13 cellular contexts compared by ENCODE assay signal in the genomic region with DNA sequence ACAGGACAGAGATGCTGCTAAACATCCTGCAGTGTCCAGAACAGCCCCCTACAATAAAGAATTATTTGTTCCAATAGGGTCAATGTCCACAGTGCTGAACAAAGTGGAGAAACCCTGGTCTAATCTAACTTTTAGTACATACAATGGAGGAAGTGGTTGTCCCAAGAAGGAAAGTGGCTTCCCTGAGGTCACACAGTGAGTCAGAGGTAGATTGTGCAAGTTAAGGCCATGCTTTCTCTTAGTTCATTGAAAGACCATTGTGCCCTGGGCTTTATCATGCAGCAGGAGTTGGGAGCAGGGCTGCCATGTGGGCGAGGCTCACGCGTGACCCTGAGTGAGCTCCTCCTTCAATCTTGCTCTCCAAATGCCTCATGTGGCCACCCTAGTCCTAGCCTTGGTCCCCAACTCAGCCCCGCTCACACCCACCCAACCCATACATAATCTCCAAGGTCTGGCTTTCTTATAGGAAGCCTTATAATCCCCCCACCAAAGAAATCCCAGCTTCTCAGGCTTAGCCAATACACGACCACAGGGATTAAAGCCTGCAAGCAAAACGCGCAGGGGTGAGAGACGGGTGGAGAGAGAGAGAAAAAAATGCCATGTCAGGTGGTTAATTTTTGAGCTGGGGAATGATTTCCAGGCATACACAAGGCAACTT. TPM values are rescaled to one million over a fixed set of nuclear protein-coding genes. Genes with fewer than 3 reads are reported as not detected.
DNase-seq lines count a peak whose midpoint lies in the region; ATAC-seq and TF ChIP-seq lines count a peak whose summit lies in the region.
"Had no signal": no experiment of that assay in that cellular context is flagged by ENCODE, and none has a peak within 500 bp of the region (broad histone marks: within the 10 kb centered on the region; RNA-seq: fewer than 3 reads in every experiment).

No MANE protein-coding gene starts in this region.

- peak; percentile 60 for DNase-seq in activated CD8-positive, alpha-beta memory T cell treated with anti-CD3 and anti-CD28 coated beads, Interleukin-2, amount 10 ng/mL, durations not matched to agents 7 days and 5 days
- DNase-seq in activated CD8-positive, alpha-beta memory T cell treated with anti-CD3 and anti-CD28 coated beads, Interleukin-2, amount 50 U/mL, for 4 hours: no peak
- peak; percentile 1 for DNase-seq in adipocyte (ENCODE audit: low read depth)
- peak; percentile 58 to 79 for DNase-seq in left lung
- no peak for DNase-seq in epidermal melanocyte (ENCODE audit: insufficient read length, low spot score)
- no peak for DNase-seq in CD8-positive, alpha-beta T cell
- no peak for DNase-seq in inferior parietal cortex (ENCODE audit: extremely low spot score)
- DNase-seq: activated gamma-delta T cell treated with Interleukin-2 at 50 U/mL for 16 hours; stimulated activated CD4-positive, alpha-beta T cell treated with anti-CD3 and anti-CD28 coated beads, Interleukin-4, amount 100 ng/mL, for 1 hour had no signal

- peaks cover 71% of the 10 kb centered on the region for H3K27me3 Mint-ChIP-seq in activated CD8-positive, alpha-beta memory T cell treated with anti-CD3 and anti-CD28 coated beads, Interleukin-2, amount 10 ng/mL, durations not matched to agents 7 days and 5 days
- peaks cover 31% of the 10 kb centered on the region for H3K27me3 Mint-ChIP-seq in CD8-positive, alpha-beta T cell (ENCODE audit: low read depth)

- H3K9me3 Mint-ChIP-seq in activated CD8-positive, alpha-beta memory T cell treated with anti-CD3 and anti-CD28 coated beads, Interleukin-2, amount 10 ng/mL, durations not matched to agents 7 days and 5 days (ENCODE audit: low read depth): peaks cover 4% of the 10 kb centered on the region
- H3K9me3 Mint-ChIP-seq in CD8-positive, alpha-beta T cell: peaks cover 9% of the 10 kb centered on the region

- H3K4me3 ChIP-seq in adipocyte (ENCODE audit: low read length) (no peak overlapping the region), left lung (no peak overlapping the region)
- H3K4me3 ChIP-seq in CD8-positive, alpha-beta T cell (ENCODE audit: low read depth, low read length): no peak overlapping the region
- H3K4me3 ChIP-seq: suprapubic skin had no signal

- intact Hi-C loops in left lung (cut with DNase I): no loop called here
- intact Hi-C loops in CD8-positive, alpha-beta T cell (cut with DNase I, micrococcal nuclease): no loop called here

- peak; percentile 78 for ATAC-seq in activated CD8-positive, alpha-beta memory T cell treated with anti-CD3 and anti-CD28 coated beads, Interleukin-2, amount 10 ng/mL, durations not matched to agents 7 days and 5 days
- ATAC-seq in left lung: peak; percentile 75
- ATAC-seq in GM18873 (IDR thresholded peaks at IDR 0.05; ENCODE audit: low FRiP score, unreplicated experiment): no peak
- ATAC-seq in CD8-positive, alpha-beta T cell: no peak

- no peak for TF ChIP-seq CTCF in left lung (IDR thresholded peaks at IDR 0.05)
- no peak for TF ChIP-seq CTCF in CD8-positive, alpha-beta T cell (IDR thresholded peaks at IDR 0.05)

- peaks cover 13% of the 10 kb centered on the region for H3K4me1 Mint-ChIP-seq in activated CD8-positive, alpha-beta memory T cell treated with anti-CD3 and anti-CD28 coated beads, Interleukin-2, amount 10 ng/mL, durations not matched to agents 7 days and 5 days
- H3K4me1 Mint-ChIP-seq in CD8-positive, alpha-beta T cell (ENCODE audit: low read depth): no peaks in the 10 kb centered on the region

- CTCF ChIA-PET in activated CD8-positive, alpha-beta memory T cell treated with anti-CD3 and anti-CD28 coated beads, Interleukin-2, amount 10 ng/mL, durations not matched to agents 7 days and 5 days (lab: Charles Lee): interaction anchor here (1.1 to 2.8 kb wide), 2 partner anchors 70 to 87 kb away, joined by 3 to 11 read pairs; no protein-coding TSS in a partner anchor
- CTCF ChIA-PET in CD8-positive, alpha-beta T cell (lab: Charles Lee): no interaction called here

- POLR2A ChIA-PET in CD8-positive, alpha-beta T cell (lab: Charles Lee): no interaction called here

- no peak overlapping the region for H3K4me3 Mint-ChIP-seq in activated CD8-positive, alpha-beta memory T cell treated with anti-CD3 and anti-CD28 coated beads, Interleukin-2, amount 10 ng/mL, durations not matched to agents 7 days and 5 days
- H3K4me3 Mint-ChIP-seq in CD8-positive, alpha-beta T cell: no peak overlapping the region
- H3K4me3 Mint-ChIP-seq: dendritic cell treated with granulocyte-macrophage colony-stimulating factor and Interleukin-4, amounts not matched to agents 40 ng/mL and 50 ng/mL, for 4 days had no signal

- H3K9ac ChIP-seq in adipocyte (ENCODE audit: low read length): no peak overlapping the region

- H3K27ac Mint-ChIP-seq in activated CD8-positive, alpha-beta memory T cell treated with anti-CD3 and anti-CD28 coated beads, Interleukin-2, amount 10 ng/mL, durations not matched to agents 7 days and 5 days: no peak overlapping the region
- H3K27ac Mint-ChIP-seq in CD8-positive, alpha-beta T cell: no peak overlapping the region
- H3K27ac Mint-ChIP-seq: dendritic cell treated with granulocyte-macrophage colony-stimulating factor and Interleukin-4, amounts not matched to agents 40 ng/mL and 50 ng/mL, for 4 days had no signal

- no peaks in the 10 kb centered on the region for H3K4me1 ChIP-seq in adipocyte (ENCODE audit: control insufficient read depth, insufficient read depth, low read length)
- no peaks in the 10 kb centered on the region for H3K4me1 ChIP-seq in left lung
- H3K4me1 ChIP-seq in CD8-positive, alpha-beta T cell (ENCODE audit: insufficient read depth, low read length): no peaks in the 10 kb centered on the region
- H3K4me1 ChIP-seq: suprapubic skin had no signal

- no peak overlapping the region for H3K27ac ChIP-seq in left lung
- no peak overlapping the region for H3K27ac ChIP-seq in CD8-positive, alpha-beta T cell (ENCODE audit: low read depth, low read length)
- H3K27ac ChIP-seq: suprapubic skin had no signal

- peaks cover 5% of the 10 kb centered on the region for H3K36me3 Mint-ChIP-seq in activated CD8-positive, alpha-beta memory T cell treated with anti-CD3 and anti-CD28 coated beads, Interleukin-2, amount 10 ng/mL, durations not matched to agents 7 days and 5 days
- H3K36me3 Mint-ChIP-seq in CD8-positive, alpha-beta T cell: no peaks in the 10 kb centered on the region

- H3K36me3 ChIP-seq in adipocyte (ENCODE audit: control insufficient read depth, insufficient read depth, low read length, severe bottlenecking) (no peaks in the 10 kb centered on the region), left lung (no peaks in the 10 kb centered on the region)
- H3K36me3 ChIP-seq in CD8-positive, alpha-beta T cell (ENCODE audit: insufficient read depth, low read length): no peaks in the 10 kb centered on the region
- H3K36me3 ChIP-seq: suprapubic skin had no signal

- peaks cover 15% of the 10 kb centered on the region for H3K9me3 ChIP-seq in adipocyte (ENCODE audit: control insufficient read depth, low read length)
- peaks cover 0 to 9% of the 10 kb centered on the region in 2 donors for H3K9me3 ChIP-seq in left lung
- H3K9me3 ChIP-seq in CD8-positive, alpha-beta T cell (ENCODE audit: low read length): no peaks in the 10 kb centered on the region

- H3K27me3 ChIP-seq in adipocyte (replicated peaks; ENCODE audit: control insufficient read depth, insufficient read depth, low read length) (no peaks in the 10 kb centered on the region), left lung (no peaks in the 10 kb centered on the region)
- no peaks in the 10 kb centered on the region for H3K27me3 ChIP-seq in CD8-positive, alpha-beta T cell (ENCODE audit: insufficient read depth, low read length)
- H3K27me3 ChIP-seq: suprapubic skin had no signal

RNA-seq across cellular contexts. Expression of a gene that starts 19.9 kb away (rescaled TPM):
- total RNA-seq in activated CD8-positive, alpha-beta memory T cell treated with anti-CD3 and anti-CD28 coated beads, Interleukin-2, amount 10 ng/mL, durations not matched to agents 7 days and 5 days: under 1 TPM in 1 of 2 experiments, not detected in 1; 0.19 TPM
- total RNA-seq in left lung: 1 to 10 TPM; 2.4 to 2.9 TPM
- total RNA-seq in CD8-positive, alpha-beta T cell: under 1 TPM in 1 of 2 experiments, not detected in 1; 0.14 TPM
- total RNA-seq: NCI-H460 had no signal

RNA-seq across cellular contexts. Expression of a gene that starts 57.9 kb away (rescaled TPM):
- 10 to 100 TPM; 14.8 to 20.9 TPM for total RNA-seq in activated CD8-positive, alpha-beta memory T cell treated with anti-CD3 and anti-CD28 coated beads, Interleukin-2, amount 10 ng/mL, durations not matched to agents 7 days and 5 days
- total RNA-seq in left lung: 10 to 100 TPM in 1 of 2 donors, 1 to 10 TPM in 1; 9.6 to 11.6 TPM
- 1 to 10 TPM; 5.4 TPM for total RNA-seq in CD8-positive, alpha-beta T cell

Comparison
In these comparisons a context has a peak if more than half of its experiments do, and no peak if none do; other contexts are left out.
1. DNase-seq: peak in activated CD8-positive, alpha-beta memory T cell treated with anti-CD3 and anti-CD28 coated beads, Interleukin-2, amount 10 ng/mL, durations not matched to agents 7 days and 5 days (single experiment), adipocyte (single experiment) and left lung (2 of 2); none in activated CD8-positive, alpha-beta memory T cell treated with anti-CD3 and anti-CD28 coated beads, Interleukin-2, amount 50 U/mL, for 4 hours (single experiment), epidermal melanocyte (single experiment), CD8-positive, alpha-beta T cell (0 of 7) and inferior parietal cortex (single experiment).
2. ATAC-seq: peak in activated CD8-positive, alpha-beta memory T cell treated with anti-CD3 and anti-CD28 coated beads, Interleukin-2, amount 10 ng/mL, durations not matched to agents 7 days and 5 days (single experiment) and left lung (single experiment); none in GM18873 (single experiment) and CD8-positive, alpha-beta T cell (single experiment).